Comparison of ENCODE assay signal across 6 cellular contexts in genomic region chr1:44820328-44820944, GRCh38. TPM values are rescaled to one million over a fixed set of nuclear protein-coding genes. Genes with fewer than 3 reads are reported as not detected.
DNase-seq lines count a peak whose midpoint lies in the region; ATAC-seq and TF ChIP-seq lines count a peak whose summit lies in the region.

No MANE protein-coding gene starts in this region.

- TF ChIP-seq CTCF in BE2C (IDR thresholded peaks at IDR 0.05; ENCODE audit: low read depth, low read length): no peak

- no peaks in the 10 kb centered on the region for H3K4me1 ChIP-seq in BE2C

- no peak for ATAC-seq in T-cell (replicated peaks in 1 of 4)

- peak overlapping the region; percentile 84 to 96 (median 95) for H3K4me3 Mint-ChIP-seq in T-cell

- CTCF ChIA-PET in T-cell (lab: Charles Lee): interaction anchor here (0.5 to 2.8 kb wide), 5 partner anchors 11 to 89 kb away, joined by 3 to 22 read pairs (median 4); partner anchors contain the start of genes BTBD19 (in 1 of the 2), PLK3 (in 1 of the 2) and RNU5D-1 (in 1 of the 2)

- H3K4me1 Mint-ChIP-seq in T-cell: peaks cover 32 to 41% (median 34%) of the 10 kb centered on the region in 3 donors

- H3K4me3 ChIP-seq in BE2C (ENCODE audit: low read depth, low read length): peak overlapping the region; percentile 55

- POLR2A ChIA-PET in T-cell (lab: Charles Lee): interaction anchor here (0.5 to 4.4 kb wide), 7 partner anchors 9 to 1784 kb away, joined by 3 to 51 read pairs (median 4); partner anchors contain the start of genes BTBD19 (in 2 of the 2) and DYNLT4 (in 1 of the 2)

- H3K9me3 ChIP-seq in BE2C: no peaks in the 10 kb centered on the region

- H3K27me3 ChIP-seq in BE2C (no peaks in the 10 kb centered on the region), layer of hippocampus (ENCODE audit: control insufficient read depth, insufficient read depth, low read length) (no peaks in the 10 kb centered on the region)

- no peaks in the 10 kb centered on the region for H3K36me3 ChIP-seq in BE2C

- H3K9me3 Mint-ChIP-seq in T-cell: no peaks in the 10 kb centered on the region

- H3K36me3 Mint-ChIP-seq in T-cell: no peaks in the 10 kb centered on the region

- H3K27me3 Mint-ChIP-seq in T-cell: no peaks in the 10 kb centered on the region

- DNase-seq in BE2C: no peak
- no peak for DNase-seq in T-cell
- no peak for DNase-seq in cortex of kidney (lab: John Stamatoyannopoulos, UW)
- no peak for DNase-seq in superior temporal gyrus (ENCODE audit: extremely low spot score)
- no peak for DNase-seq in D341Med (ENCODE audit: low spot score)

- peak overlapping the region; percentile 100 for H3K27ac Mint-ChIP-seq in T-cell

- peak overlapping the region; percentile 95 for H3K27ac ChIP-seq in layer of hippocampus (ENCODE audit: low read depth, low read length)

RNA-seq across cellular contexts. Expression of gene BTBD19, which starts 12.1 kb away (rescaled TPM):
- polyA plus RNA-seq in BE2C (2012; ENCODE audit: insufficient read depth, insufficient read length, low read depth): 3.3 TPM
- 10 to 100 TPM; 10.1 to 56.7 (median 11.5) TPM for total RNA-seq in T-cell

RNA-seq across cellular contexts. Expression of gene DYNLT4, which starts 13.3 kb away (rescaled TPM):
- not detected for polyA plus RNA-seq in BE2C (2012; ENCODE audit: insufficient read depth, insufficient read length, low read depth)
- 1 to 10 TPM in 2 of 5 donors, under 1 TPM in 2, not detected in 1; 0.36 to 4.3 (median 2.3) TPM for total RNA-seq in T-cell

RNA-seq across cellular contexts. Expression of gene PLK3, which starts 20.3 kb away (rescaled TPM):
- 24.5 TPM for polyA plus RNA-seq in BE2C (2012; ENCODE audit: insufficient read depth, insufficient read length, low read depth)
- 100 to 1,000 TPM; 124 to 453 (median 136) TPM for total RNA-seq in T-cell

RNA-seq across cellular contexts. Expression of gene PTCH2, which starts 22.6 kb away (rescaled TPM):
- polyA plus RNA-seq in BE2C (2012; ENCODE audit: insufficient read depth, insufficient read length, low read depth): 0.45 TPM
- 1 to 10 TPM in 4 of 5 donors, under 1 TPM in 1; 0.89 to 2.3 (median 1.3) TPM for total RNA-seq in T-cell

RNA-seq across cellular contexts. Expression of gene BEST4, which starts 32.5 kb away (rescaled TPM):
- not detected for polyA plus RNA-seq in BE2C (2012; ENCODE audit: insufficient read depth, insufficient read length, low read depth)
- total RNA-seq in T-cell: 1 to 10 TPM in 4 of 5 donors, under 1 TPM in 1; 0.75 to 2.4 (median 1.6) TPM
